In the genomic region with DNA sequence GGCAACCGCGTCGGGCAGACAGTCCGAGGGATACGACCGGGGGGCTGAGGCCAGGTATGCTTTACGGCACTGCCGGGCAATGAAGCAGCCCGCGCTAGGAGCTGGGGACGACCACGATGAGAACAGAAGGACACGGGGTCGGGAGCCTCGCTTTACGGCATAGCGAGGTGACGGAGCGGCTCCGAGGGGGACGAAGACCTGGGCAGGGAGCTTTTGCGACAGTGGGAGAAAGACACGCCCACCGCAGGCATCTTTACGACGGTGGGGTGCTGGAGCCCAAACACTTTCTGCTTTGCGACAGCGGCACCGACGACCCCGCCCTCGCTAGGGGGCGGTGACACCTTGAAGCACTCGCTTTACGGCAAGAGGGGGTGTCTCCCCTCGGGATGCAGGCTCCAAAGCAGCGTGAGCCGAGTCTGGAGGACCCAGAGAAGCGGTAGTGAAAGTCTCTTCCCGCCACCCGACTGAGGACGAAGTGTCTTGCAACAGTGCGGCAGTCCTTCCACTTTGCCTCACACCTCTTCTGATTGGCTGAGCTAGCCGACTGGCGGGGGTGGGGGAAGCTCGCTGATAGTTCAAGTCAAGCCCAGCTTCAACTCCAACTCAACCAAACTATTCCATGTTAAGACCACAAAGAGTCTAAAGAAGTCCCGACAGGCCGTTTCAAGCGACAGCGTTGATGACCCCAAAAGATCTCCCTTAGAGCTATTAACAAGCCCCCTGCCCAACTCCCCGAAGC, we compare ENCODE assay signal across 8 cellular contexts.
DNase-seq lines count a peak whose midpoint lies in the region; ATAC-seq lines count a peak whose summit lies in the region.

No MANE protein-coding gene starts in this region.

- H4K20me1 ChIP-seq in BLaER1 treated with 17β-estradiol and CSF1 and Interleukin-3, amounts not matched to agents 10 nM and 100 nM, result peaks cover 0 to 6% (median 0%) of the 10 kb centered on the region in 11 experiments; a peak in 2 of 22 replicates

- H3K4me2 ChIP-seq in BLaER1 treated with 17β-estradiol and CSF1 and Interleukin-3, amounts not matched to agents 10 nM and 100 nM, result peak overlapping the region; percentile 88 to 99 (median 96)

- no peaks in the 10 kb centered on the region for H3K9me3 ChIP-seq in BLaER1 treated with 17β-estradiol and CSF1 and Interleukin-3, amounts not matched to agents 10 nM and 100 nM (replicated peaks in 1 of 11)

- H3K4me1 ChIP-seq in BLaER1 treated with 17β-estradiol and CSF1 and Interleukin-3, amounts not matched to agents 10 nM and 100 nM, result peaks cover 39 to 62% (median 53%) of the 10 kb centered on the region in 10 experiments

- peak overlapping the region; percentile 81 to 96 (median 89) for H3K9ac ChIP-seq in BLaER1 treated with 17β-estradiol and CSF1 and Interleukin-3, amounts not matched to agents 10 nM and 100 nM

- H3K27me3 ChIP-seq in BLaER1 treated with 17β-estradiol and CSF1 and Interleukin-3, amounts not matched to agents 10 nM and 100 nM, result no peaks in the 10 kb centered on the region

- peak; percentile 98 for DNase-seq in NCI-H69 (lab: John Stamatoyannopoulos, UW)
- peak; percentile 92 for DNase-seq in activated CD4-positive, alpha-beta T cell treated with anti-CD3 and anti-CD28 coated beads, Interleukin-2, amount 50 U/mL, for 1 hour
- peak; percentile 62 for DNase-seq in cortex of kidney (lab: John Stamatoyannopoulos, UW)
- peak; percentile 100 for DNase-seq in left kidney (ENCODE audit: low read depth, low spot score)
- peak; percentile 97 for DNase-seq in stimulated activated CD4-positive, alpha-beta T cell treated with anti-CD3 and anti-CD28 coated beads, Interleukin-1b, Interleukin-23, amount 100 ng/mL, for 48 hours

- H3K4me3 ChIP-seq in BLaER1 treated with 17β-estradiol and CSF1 and Interleukin-3, amounts not matched to agents 10 nM and 100 nM, result peak overlapping the region; percentile 74 to 86 (median 82)

- peaks cover 13 to 30% (median 23%) of the 10 kb centered on the region in 11 experiments for H3K36me3 ChIP-seq in BLaER1 treated with 17β-estradiol and CSF1 and Interleukin-3, amounts not matched to agents 10 nM and 100 nM

- peak overlapping the region; percentile 79 to 96 (median 90) for H3K27ac ChIP-seq in BLaER1 treated with 17β-estradiol and CSF1 and Interleukin-3, amounts not matched to agents 10 nM and 100 nM

- ATAC-seq in GM19328 (IDR thresholded peaks at IDR 0.05; ENCODE audit: unreplicated experiment) (peak; percentile 60), HG03520 (IDR thresholded peaks at IDR 0.05; ENCODE audit: unreplicated experiment) (peak; percentile 52)

Comparison
In these comparisons a context has a peak if more than half of its experiments do, and no peak if none do; other contexts are left out.
1. Peak in every context shown above with its lines: DNase-seq, ATAC-seq, H3K4me3 ChIP-seq and H3K27ac ChIP-seq.